ENCODE assay signal across 8 cellular contexts in genomic region chr1:28056129-28056925, GRCh38. TPM values are rescaled to one million over a fixed set of nuclear protein-coding genes. Genes with fewer than 3 reads are reported as not detected.
DNase-seq lines count a peak whose midpoint lies in the region; ATAC-seq, FAIRE-seq and TF ChIP-seq lines count a peak whose summit lies in the region.

No MANE protein-coding gene starts in this region.

- ATAC-seq in GM19463 (IDR thresholded peaks at IDR 0.05; ENCODE audit: unreplicated experiment) = peak; percentile 69
- ATAC-seq in pancreas = peak in 2 of 4 donors; percentile 69 to 71
- no peak for ATAC-seq in HG03457 (IDR thresholded peaks at IDR 0.05; ENCODE audit: unreplicated experiment)

- no peak overlapping the region for H3K4me3 ChIP-seq in pancreas

- no peaks in the 10 kb centered on the region for H3K27me3 ChIP-seq in pancreas

- WGBS in pancreas, 2 donors = 51 to 57% methylated on average over 4 of the region's 4 CpGs

- no peaks in the 10 kb centered on the region for H3K36me3 ChIP-seq in pancreas

- peak overlapping the region in 3 of 4 donors; percentile 4 to 45 (median 39) for H3K27ac ChIP-seq in pancreas

- peaks cover 14 to 15% (median 14%) of the 10 kb centered on the region in 3 donors for H3K4me1 ChIP-seq in pancreas

- H3K9me3 ChIP-seq in pancreas = no peaks in the 10 kb centered on the region

- intact Hi-C loops in pancreas (cut with DNase I) = no loop called here
- intact Hi-C loops in posterior vena cava (cut with DNase I) = no loop called here

- DNase-seq in NCI-H2029 treated with DMSO at 0.1 percent for 48 hours (lab: John Stamatoyannopoulos, UW) = peak; percentile 32
- DNase-seq in activated CD8-positive, alpha-beta memory T cell treated with anti-CD3 and anti-CD28 coated beads, Interleukin-2, amount 50 U/mL, for 48 hours = peak; percentile 74
- no peak for DNase-seq in pancreas
- no peak for DNase-seq in NCI-H2171 treated with DMSO at 0.1 percent for 48 hours (lab: John Stamatoyannopoulos, UW)
- no peak for DNase-seq in posterior vena cava (ENCODE audit: low spot score)
- no peak for DNase-seq in mucosa of gallbladder (ENCODE audit: low spot score)

- FAIRE-seq in pancreas (lab: Jason Lieb, UNC) = no peak

- no peak for TF ChIP-seq CTCF in pancreas (IDR thresholded peaks at IDR 0.05)

RNA-seq across cellular contexts. Expression of gene EYA3, which starts 32.1 kb away (rescaled TPM):
- 10 to 100 TPM in 2 of 6 donors, 1 to 10 TPM in 4; 6.0 to 14.6 (median 8.3) TPM for total RNA-seq in pancreas
- 1 to 10 TPM; 3.4 to 4.6 TPM for polyA plus RNA-seq in pancreas
- 10 to 100 TPM; 12.3 to 15.0 TPM for total RNA-seq in posterior vena cava
- 19.0 TPM for total RNA-seq in mucosa of gallbladder

Comparison
In these comparisons a context has a peak if more than half of its experiments do, and no peak if none do; other contexts are left out.
1. DNase-seq: peak in NCI-H2029 treated with DMSO at 0.1 percent for 48 hours (single experiment) and activated CD8-positive, alpha-beta memory T cell treated with anti-CD3 and anti-CD28 coated beads, Interleukin-2, amount 50 U/mL, for 48 hours (single experiment); none in pancreas (0 of 6), NCI-H2171 treated with DMSO at 0.1 percent for 48 hours (single experiment), posterior vena cava (single experiment) and mucosa of gallbladder (single experiment).